In genomic region chr2:101616411-101616810, GRCh38 we compare ENCODE assay signal across 12 cellular contexts.
DNase-seq lines count a peak whose midpoint lies in the region; ATAC-seq and TF ChIP-seq lines count a peak whose summit lies in the region.
"Had no signal": no experiment of that assay in that cellular context is flagged by ENCODE, and none has a peak within 500 bp of the region (broad histone marks: within the 10 kb centered on the region; RNA-seq: fewer than 3 reads in every experiment).

No MANE protein-coding gene starts in this region.

- 94 to 96% methylated on average over 13 of the region's 13 CpGs for WGBS in endodermal cell (ENCODE audit: insufficient coverage in 1 of 2, insufficient read length in 1 of 2), 2 experiments

- ATAC-seq in GM21786 (IDR thresholded peaks at IDR 0.05; ENCODE audit: unreplicated experiment): no peak
- ATAC-seq: natural killer cell treated with Interleukin-12 subunit alpha and Interleukin-12 subunit beta and Interleukin-15 and Interleukin-18, amount 100 ng/mL, for 72 hours had no signal

- no peaks in the 10 kb centered on the region for H3K27me3 ChIP-seq in endodermal cell (ENCODE audit: control insufficient read depth, insufficient read depth, low read length, poor library complexity, severe bottlenecking)
- H3K27me3 ChIP-seq: cardiac muscle cell had no signal

- no peak overlapping the region for H3K27ac Mint-ChIP-seq in endodermal cell
- no peak overlapping the region for H3K27ac Mint-ChIP-seq in neural crest cell (ENCODE audit: unreplicated experiment)
- H3K27ac Mint-ChIP-seq: activated T-helper 1 cell treated with anti-CD3 and anti-CD28 coated beads, Interleukin-12 subunit alpha, Interleukin-12 subunit beta, Interleukin-2, Interleukin-4 antibody, amounts not matched to agents 30 ng/mL and 10 ng/mL and 1 ng/mL, durations not matched to agents 14 hours and 24 hours and 36 hours had no signal

- H3K36me3 Mint-ChIP-seq in endodermal cell (ENCODE audit: low read depth) (no peaks in the 10 kb centered on the region), neural crest cell (ENCODE audit: low read depth) (no peaks in the 10 kb centered on the region)
- H3K36me3 Mint-ChIP-seq: natural killer cell treated with Interleukin-12 subunit alpha and Interleukin-12 subunit beta and Interleukin-15 and Interleukin-18, amount 100 ng/mL, for 72 hours had no signal

- H3K4me1 Mint-ChIP-seq in endodermal cell (peaks cover 4% of the 10 kb centered on the region), neural crest cell (peaks cover 26% of the 10 kb centered on the region)

- TF ChIP-seq CTCF in endodermal cell (conservative IDR thresholded peaks at IDR 0.05) (no peak), neural crest cell (conservative IDR thresholded peaks at IDR 0.05) (no peak)

- H3K27ac ChIP-seq in endodermal cell (ENCODE audit: low read depth, low read length): peak overlapping the region; percentile 24
- H3K27ac ChIP-seq: cardiac muscle cell had no signal

- H3K4me3 Mint-ChIP-seq in endodermal cell: no peak overlapping the region
- H3K4me3 Mint-ChIP-seq in neural crest cell: peak overlapping the region; percentile 2
- H3K4me3 Mint-ChIP-seq: activated T-helper 1 cell treated with anti-CD3 and anti-CD28 coated beads, Interleukin-12 subunit alpha, Interleukin-12 subunit beta, Interleukin-2, Interleukin-4 antibody, amounts not matched to agents 30 ng/mL and 10 ng/mL and 1 ng/mL, durations not matched to agents 14 hours and 24 hours and 36 hours; natural killer cell treated with Interleukin-12 subunit alpha and Interleukin-12 subunit beta and Interleukin-15 and Interleukin-18, amount 100 ng/mL, for 72 hours had no signal

- H3K27me3 Mint-ChIP-seq in endodermal cell (ENCODE audit: insufficient read depth) (no peaks in the 10 kb centered on the region), neural crest cell (ENCODE audit: low read depth) (no peaks in the 10 kb centered on the region)

- H3K9me3 ChIP-seq in endodermal cell (ENCODE audit: control insufficient read depth, low read length): no peaks in the 10 kb centered on the region

- no peak overlapping the region for H3K4me3 ChIP-seq in endodermal cell (ENCODE audit: low read length)
- H3K4me3 ChIP-seq: cardiac muscle cell had no signal

- H3K9ac ChIP-seq in endodermal cell (ENCODE audit: extremely low read depth, low read length, poor library complexity, severe bottlenecking): no peak overlapping the region

- H3K4me1 ChIP-seq in endodermal cell (ENCODE audit: control insufficient read depth, insufficient read depth, low read length): no peaks in the 10 kb centered on the region

- no peaks in the 10 kb centered on the region for H3K36me3 ChIP-seq in endodermal cell (ENCODE audit: control insufficient read depth, insufficient read depth, low read length)
- H3K36me3 ChIP-seq: cardiac muscle cell had no signal

- H3K9me3 Mint-ChIP-seq in endodermal cell: no peaks in the 10 kb centered on the region
- H3K9me3 Mint-ChIP-seq in neural crest cell: no peaks in the 10 kb centered on the region
- H3K9me3 Mint-ChIP-seq: natural killer cell treated with Interleukin-12 subunit alpha and Interleukin-12 subunit beta and Interleukin-15 and Interleukin-18, amount 100 ng/mL, for 72 hours had no signal

- DNase-seq in DMS 273 (lab: John Stamatoyannopoulos, UW; ENCODE audit: unreplicated experiment) (peak; percentile 91), NCI-H2171 (lab: John Stamatoyannopoulos, UW) (peak; percentile 86), endodermal cell (no peak), neural crest cell (ENCODE audit: low read depth, low spot score) (no peak), HuH-7.5 (ENCODE audit: low spot score) (no peak), NCI-H226 (no peak)
- no peak for DNase-seq in activated naive CD4-positive, alpha-beta T cell treated with anti-CD3 and anti-CD28 coated beads, Interleukin-2, amount 50 U/mL, for 16 hours
- DNase-seq: activated CD4-positive, CD25-positive, alpha-beta regulatory T cell treated with anti-CD3 and anti-CD28 coated beads, Interleukin-2, amount 50 U/mL, for 72 hours had no signal

Comparison
In these comparisons a context has a peak if more than half of its experiments do, and no peak if none do; other contexts are left out.
1. DNase-seq: peak in DMS 273 (single experiment) and NCI-H2171 (single experiment); none in endodermal cell (single experiment), neural crest cell (single experiment), HuH-7.5 (single experiment), activated naive CD4-positive, alpha-beta T cell treated with anti-CD3 and anti-CD28 coated beads, Interleukin-2, amount 50 U/mL, for 16 hours (single experiment) and NCI-H226 (single experiment).